In the genomic region with DNA sequence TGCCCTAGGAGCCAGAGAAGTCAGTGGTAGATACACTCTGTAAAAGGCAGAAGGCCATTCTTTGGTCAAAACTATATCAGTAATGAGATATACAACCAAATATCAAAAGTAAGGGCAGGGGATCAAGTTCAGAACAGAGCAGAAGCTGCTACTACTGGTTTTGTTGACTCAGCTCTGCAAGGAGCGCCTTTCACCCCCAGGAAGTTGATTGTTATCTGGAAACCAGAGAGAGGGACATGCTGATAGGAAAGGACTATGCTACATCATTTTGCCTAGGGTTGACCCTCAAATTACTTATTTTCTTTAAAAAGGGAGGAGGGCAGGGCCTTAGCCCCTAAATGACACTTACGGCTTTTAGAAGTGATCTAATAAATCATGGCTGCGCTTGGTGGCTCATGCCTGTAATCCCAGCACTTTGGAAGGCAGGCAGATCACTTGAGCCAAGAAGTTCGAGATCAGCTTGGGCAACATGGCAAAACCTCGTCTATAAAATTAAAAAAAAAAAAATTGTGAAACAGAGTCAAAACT, we compare ENCODE assay signal across 19 cellular contexts.
"Had no signal": no experiment of that assay in that cellular context is flagged by ENCODE, and none has a peak within 500 bp of the region (broad histone marks: within the 10 kb centered on the region; RNA-seq: fewer than 3 reads in every experiment).

No MANE protein-coding gene starts in this region.

- H3K4me1 ChIP-seq: gastrocnemius medialis, heart left ventricle, neural progenitor cell, spleen had no signal

- H3K27me3 Mint-ChIP-seq: activated CD4-positive, alpha-beta memory T cell treated with anti-CD3 and anti-CD28 coated beads, Interleukin-2, amount 10 ng/mL, durations not matched to agents 7 days and 5 days; brain; dendritic cell treated with granulocyte-macrophage colony-stimulating factor and Interleukin-4, amounts not matched to agents 40 ng/mL and 50 ng/mL, for 4 days had no signal

- H3K9me3 Mint-ChIP-seq: activated CD4-positive, alpha-beta memory T cell treated with anti-CD3 and anti-CD28 coated beads, Interleukin-2, amount 10 ng/mL, durations not matched to agents 7 days and 5 days; activated T-cell treated with anti-CD3 and anti-CD28 coated beads, Interleukin-2, amount 50 U/mL, for 24 hours; dendritic cell treated with granulocyte-macrophage colony-stimulating factor and Interleukin-4, amounts not matched to agents 40 ng/mL and 50 ng/mL, for 4 days; neural progenitor cell; T-helper 2 cell treated with Interferon-gamma antibody and Interleukin-4, amounts not matched to agents 5 μg/mL and 100 μg/mL, for 36 hours had no signal

- H3K36me3 ChIP-seq: gastrocnemius medialis, heart left ventricle, neural progenitor cell, ovary, spleen, thoracic aorta, WERI-Rb-1 had no signal

- H3K9me3 ChIP-seq: gastrocnemius medialis, heart left ventricle, ovary, spleen, thoracic aorta had no signal

- H3K4me3 Mint-ChIP-seq: activated CD4-positive, alpha-beta memory T cell treated with anti-CD3 and anti-CD28 coated beads, Interleukin-2, amount 10 ng/mL, durations not matched to agents 7 days and 5 days; activated T-cell treated with anti-CD3 and anti-CD28 coated beads, Interleukin-2, amount 50 U/mL, for 24 hours; brain; dendritic cell treated with granulocyte-macrophage colony-stimulating factor and Interleukin-4, amounts not matched to agents 40 ng/mL and 50 ng/mL, for 4 days; neural progenitor cell; T-helper 2 cell treated with Interferon-gamma antibody and Interleukin-4, amounts not matched to agents 5 μg/mL and 100 μg/mL, for 36 hours had no signal

- ATAC-seq: gastrocnemius medialis, heart left ventricle, left colon, sciatic nerve had no signal

- H3K27me3 ChIP-seq: gastrocnemius medialis, heart left ventricle, neural progenitor cell, ovary, spleen had no signal

- H3K36me3 Mint-ChIP-seq: brain, neural progenitor cell had no signal

- H3K4me3 ChIP-seq: gastrocnemius medialis, heart left ventricle, lung, neural progenitor cell, ovary, spleen, thoracic aorta had no signal

- H3K4me1 Mint-ChIP-seq: activated CD4-positive, alpha-beta memory T cell treated with anti-CD3 and anti-CD28 coated beads, Interleukin-2, amount 10 ng/mL, durations not matched to agents 7 days and 5 days; brain; neural progenitor cell had no signal

- H3K27ac Mint-ChIP-seq: activated CD4-positive, alpha-beta memory T cell treated with anti-CD3 and anti-CD28 coated beads, Interleukin-2, amount 10 ng/mL, durations not matched to agents 7 days and 5 days; brain; dendritic cell treated with granulocyte-macrophage colony-stimulating factor and Interleukin-4, amounts not matched to agents 40 ng/mL and 50 ng/mL, for 4 days; neural progenitor cell; T-helper 2 cell treated with Interferon-gamma antibody and Interleukin-4, amounts not matched to agents 5 μg/mL and 100 μg/mL, for 36 hours had no signal

- H3K27ac ChIP-seq: gastrocnemius medialis, heart left ventricle, neural progenitor cell, ovary, spleen, thoracic aorta, WERI-Rb-1 had no signal

- DNase-seq: activated CD4-positive, alpha-beta memory T cell treated with anti-CD3 and anti-CD28 coated beads, Interleukin-2, amount 10 ng/mL, durations not matched to agents 7 days and 5 days; activated CD4-positive, alpha-beta T cell treated with anti-CD3 and anti-CD28 coated beads for 4 hours; activated effector memory CD4-positive, alpha-beta T cell treated with Interleukin-2 at 50 U/mL for 16 hours; activated naive CD4-positive, alpha-beta T cell treated with anti-CD3 and anti-CD28 coated beads, Interleukin-2, amount 50 U/mL, for 16 hours; activated T-cell treated with anti-CD3 and anti-CD28 coated beads, Interleukin-2, amount 50 U/mL, for 24 hours; effector memory CD4-positive, alpha-beta T cell; gastrocnemius medialis; heart left ventricle; left colon; ovary; spleen; WERI-Rb-1 had no signal
